In the genomic region with DNA sequence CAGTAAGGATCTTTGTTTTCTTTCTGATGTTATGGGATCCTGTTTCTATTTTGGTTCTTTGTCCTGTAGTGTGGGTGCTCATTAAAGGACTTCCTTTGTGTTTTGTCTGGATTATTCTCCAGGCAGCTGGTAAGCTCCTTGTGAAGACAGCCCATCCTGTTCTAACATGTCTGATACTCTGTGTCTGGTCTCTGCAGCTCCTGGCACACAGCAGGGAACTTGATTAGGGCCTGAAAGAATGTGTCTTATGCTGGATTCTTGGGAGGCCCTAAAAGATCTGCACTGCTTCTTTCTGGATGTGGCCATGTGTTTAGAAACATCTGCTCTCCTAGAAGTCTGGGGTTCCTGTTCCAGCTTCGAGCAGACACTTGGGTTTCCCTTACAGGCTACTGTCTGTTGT, we compare ENCODE assay signal across 14 cellular contexts. TPM values are rescaled to one million over a fixed set of nuclear protein-coding genes. Genes with fewer than 3 reads are reported as not detected.
A peak's percentile ranks its signal among the peaks of the same experiment; 100 is the strongest.
DNase-seq lines count a peak whose midpoint lies in the region; ATAC-seq and TF ChIP-seq lines count a peak whose summit lies in the region.
"Had no signal": no experiment of that assay in that cellular context is flagged by ENCODE, and none has a peak within 500 bp of the region (broad histone marks: within the 10 kb centered on the region; RNA-seq: fewer than 3 reads in every experiment).

No MANE protein-coding gene starts in this region.

- H3K27me3 ChIP-seq in prostate gland (replicated peaks; ENCODE audit: insufficient read depth), result no peaks in the 10 kb centered on the region
- H3K27me3 ChIP-seq: SJSA1 had no signal

- no peak overlapping the region for H3K27ac ChIP-seq in prostate gland
- H3K27ac ChIP-seq: 22Rv1, SJSA1 had no signal

- ATAC-seq in esophagus mucosa (peak; percentile 81), HG03342 (IDR thresholded peaks at IDR 0.05; ENCODE audit: unreplicated experiment) (no peak), HG03025 (IDR thresholded peaks at IDR 0.05; ENCODE audit: low FRiP score, unreplicated experiment) (no peak)

- no peaks in the 10 kb centered on the region for H3K9me3 ChIP-seq in prostate gland
- H3K9me3 ChIP-seq: SJSA1 had no signal

- TF ChIP-seq POLR2A in prostate gland (IDR thresholded peaks at IDR 0.05), result no peak

- intact Hi-C loops in prostate gland (cut with DNase I), result no loop called here

- WGBS in prostate gland, result 9% methylated on average over 1 of the region's 1 CpG

- no peak for TF ChIP-seq CTCF in prostate gland (IDR thresholded peaks at IDR 0.05)

- peak; percentile 23 for DNase-seq in DMS153 (lab: John Stamatoyannopoulos, UW)
- DNase-seq in DMS153 treated with DMSO at 0.1 percent for 48 hours (lab: John Stamatoyannopoulos, UW; ENCODE audit: unreplicated experiment), result no peak
- DNase-seq in NCI-H82 (lab: John Stamatoyannopoulos, UW), result peak; percentile 45
- DNase-seq in prostate gland (ENCODE audit: low spot score), result peak; percentile 9
- DNase-seq in activated CD4-positive, alpha-beta T cell treated with anti-CD3 and anti-CD28 coated beads for 1 hour, result no peak
- DNase-seq: activated CD4-positive, alpha-beta T cell treated with anti-CD3 and anti-CD28 coated beads, Interleukin-2, amount 10 ng/mL, durations not matched to agents 7 days and 5 days; activated naive CD8-positive, alpha-beta T cell treated with anti-CD3 and anti-CD28 coated beads for 36 hours; GF-D8 had no signal

- no peak overlapping the region for H3K4me3 ChIP-seq in prostate gland
- H3K4me3 ChIP-seq: SJSA1 had no signal

- H3K36me3 ChIP-seq in prostate gland, result no peaks in the 10 kb centered on the region
- H3K36me3 ChIP-seq: SJSA1 had no signal

- H3K4me1 ChIP-seq in prostate gland (replicated peaks), result no peaks in the 10 kb centered on the region
- H3K4me1 ChIP-seq: SJSA1 had no signal

RNA-seq across cellular contexts. Expression of gene ATXN3L, which starts 38.1 kb away (rescaled TPM):
- total RNA-seq in esophagus mucosa (not detected), prostate gland (not detected)
- total RNA-seq: activated CD4-positive, alpha-beta T cell treated with anti-CD3 and anti-CD28 coated beads, Interleukin-2, amount 10 ng/mL, durations not matched to agents 7 days and 5 days; activated naive CD8-positive, alpha-beta T cell treated with anti-CD3 and anti-CD28 coated beads for 36 hours; pulmonary artery endothelial cell; SJSA1 had no signal

Comparison
In these comparisons a context has a peak if more than half of its experiments do, and no peak if none do; other contexts are left out.
1. DNase-seq: peak in DMS153 (single experiment), NCI-H82 (single experiment) and prostate gland (single experiment); none in DMS153 treated with DMSO at 0.1 percent for 48 hours (single experiment) and activated CD4-positive, alpha-beta T cell treated with anti-CD3 and anti-CD28 coated beads for 1 hour (single experiment).